ENCODE assay signal across 12 cellular contexts in the genomic region with DNA sequence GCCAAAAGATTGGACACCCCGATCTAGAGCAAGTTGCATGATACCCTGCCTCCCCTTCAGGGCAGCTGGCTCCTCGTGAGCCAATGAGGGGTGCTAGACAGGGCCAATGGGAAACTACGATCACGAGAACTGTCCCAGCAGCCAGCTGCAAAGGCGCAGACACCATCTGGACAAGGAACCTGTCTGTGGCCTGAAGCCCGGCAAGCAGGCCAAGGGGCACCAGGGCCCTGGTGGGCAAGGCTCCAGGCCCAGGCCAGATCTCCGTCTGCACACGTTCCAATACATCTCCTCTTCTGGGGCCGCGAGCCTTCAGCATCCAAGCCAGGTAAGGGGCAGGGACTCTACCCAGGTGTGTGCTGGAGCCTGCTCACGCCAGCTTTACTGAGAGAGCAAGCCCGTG. TPM values are rescaled to one million over a fixed set of nuclear protein-coding genes. Genes with fewer than 3 reads are reported as not detected.
DNase-seq lines count a peak whose midpoint lies in the region; ATAC-seq and TF ChIP-seq lines count a peak whose summit lies in the region.
"Had no signal": no experiment of that assay in that cellular context is flagged by ENCODE, and none has a peak within 500 bp of the region (broad histone marks: within the 10 kb centered on the region; RNA-seq: fewer than 3 reads in every experiment).

No MANE protein-coding gene starts in this region.

- TF ChIP-seq CTCF in MCF 10A (IDR thresholded peaks at IDR 0.05; ENCODE audit: unreplicated experiment) = no peak
- TF ChIP-seq CTCF in mammary epithelial cell (conservative IDR thresholded peaks at IDR 0.05 in 1 of 2, IDR thresholded peaks at IDR 0.05 in 1 of 2; ENCODE audit: extremely low read depth in 1 of 2, insufficient read depth in 1 of 2, low read depth in 1 of 2, low read length in 2 of 2) = no peak
- no peak for TF ChIP-seq CTCF in endodermal cell (conservative IDR thresholded peaks at IDR 0.05)
- TF ChIP-seq CTCF in osteocyte (IDR thresholded peaks at IDR 0.05) = no peak
- TF ChIP-seq CTCF in uterus (IDR thresholded peaks at IDR 0.05) = no peak

- H3K27me3 ChIP-seq in mammary epithelial cell (ENCODE audit: insufficient read depth, low read length) (no peaks in the 10 kb centered on the region), endodermal cell (ENCODE audit: control insufficient read depth, insufficient read depth, low read length, poor library complexity, severe bottlenecking) (no peaks in the 10 kb centered on the region), uterus (no peaks in the 10 kb centered on the region)
- H3K27me3 ChIP-seq: BE2C had no signal

- DNase-seq in MCF 10A (ENCODE audit: unreplicated experiment) (no peak), mammary epithelial cell (no peak), endodermal cell (no peak), osteocyte (ENCODE audit: extremely low spot score, unreplicated experiment) (no peak), uterus (no peak), epidermal melanocyte (ENCODE audit: insufficient read length, low spot score) (no peak), SKM-1 (lab: John Stamatoyannopoulos, UW; ENCODE audit: unreplicated experiment) (no peak)
- DNase-seq: BE2C, islet precursor cell, NCI-H69 had no signal

- H2AFZ ChIP-seq in mammary epithelial cell (ENCODE audit: low read depth, low read length) = no peak overlapping the region

- H3K27ac Mint-ChIP-seq in MCF 10A (ENCODE audit: low read depth, unreplicated experiment) = peak overlapping the region; percentile 74
- H3K27ac Mint-ChIP-seq in endodermal cell = peak overlapping the region; percentile 63
- peak overlapping the region; percentile 31 for H3K27ac Mint-ChIP-seq in osteocyte (ENCODE audit: unreplicated experiment)

- H3K4me1 Mint-ChIP-seq in MCF 10A (ENCODE audit: insufficient read depth, unreplicated experiment) (peaks cover 35% of the 10 kb centered on the region), endodermal cell (peaks cover 7% of the 10 kb centered on the region), osteocyte (ENCODE audit: unreplicated experiment) (peaks cover 22% of the 10 kb centered on the region)

- 74% methylated on average over 12 of the region's 12 CpGs for WGBS in mammary epithelial cell (ENCODE audit: low coverage, missing lambda C conversion rate)
- 92 to 95% methylated on average over 7 to 12 of the region's 12 CpGs for WGBS in endodermal cell (ENCODE audit: insufficient coverage in 1 of 2, insufficient read length in 1 of 2), 2 experiments

- H3K9me3 Mint-ChIP-seq in MCF 10A (ENCODE audit: unreplicated experiment) (no peaks in the 10 kb centered on the region), endodermal cell (no peaks in the 10 kb centered on the region), osteocyte (ENCODE audit: unreplicated experiment) (no peaks in the 10 kb centered on the region)

- POLR2A ChIA-PET in MCF 10A (lab: Yijun Ruan, JAX) = interaction anchor here (1.1 to 3.7 kb wide), 6 partner anchors 11 to 66 kb away, joined by 3 to 13 read pairs (median 4); partner anchors contain the start of genes MED26 and TMEM38A

- H3K36me3 ChIP-seq in mammary epithelial cell (ENCODE audit: insufficient read depth, low read length) (no peaks in the 10 kb centered on the region), endodermal cell (ENCODE audit: control insufficient read depth, insufficient read depth, low read length) (peaks cover 5% of the 10 kb centered on the region), uterus (no peaks in the 10 kb centered on the region)
- H3K36me3 ChIP-seq: BE2C, HAP-1 had no signal

- H3K4me3 Mint-ChIP-seq in MCF 10A (ENCODE audit: unreplicated experiment) (peak overlapping the region; percentile 1), endodermal cell (no peak overlapping the region), osteocyte (ENCODE audit: unreplicated experiment) (no peak overlapping the region)

- CTCF ChIA-PET in MCF 10A (lab: Yijun Ruan, JAX) = interaction anchor here (0.7 to 1.3 kb wide), 2 partner anchors 23 to 330 kb away, joined by 3 to 5 read pairs; no protein-coding TSS in a partner anchor
- CTCF ChIA-PET in mammary epithelial cell (lab: Charles Lee; ENCODE audit: low non-redundant PET) = interaction anchor here (0.6 kb wide), 1 partner anchor 20 kb away, joined by 4 read pairs; no protein-coding TSS in a partner anchor

- H3K27me3 Mint-ChIP-seq in MCF 10A (ENCODE audit: insufficient read depth, unreplicated experiment) (no peaks in the 10 kb centered on the region), endodermal cell (ENCODE audit: insufficient read depth) (no peaks in the 10 kb centered on the region), osteocyte (ENCODE audit: unreplicated experiment) (no peaks in the 10 kb centered on the region)

- H3K79me2 ChIP-seq in mammary epithelial cell (ENCODE audit: insufficient read depth, low read length) = peaks cover 99% of the 10 kb centered on the region

- intact Hi-C loops in MCF 10A (cut with micrococcal nuclease) = no loop called here
- intact Hi-C loops in mammary epithelial cell (cut with micrococcal nuclease) = no loop called here
- intact Hi-C loops in uterus (cut with DNase I; ENCODE audit: low total_unique reads) = no loop called here

- H3K27ac ChIP-seq in mammary epithelial cell (ENCODE audit: insufficient read depth, low read depth, low read length) (no peak overlapping the region), endodermal cell (ENCODE audit: low read depth, low read length) (no peak overlapping the region), uterus (peak overlapping the region; percentile 88 to 96)

- H3K36me3 Mint-ChIP-seq in MCF 10A (ENCODE audit: insufficient read depth, unreplicated experiment) (peaks cover 13% of the 10 kb centered on the region), endodermal cell (ENCODE audit: low read depth) (no peaks in the 10 kb centered on the region), osteocyte (ENCODE audit: unreplicated experiment) (no peaks in the 10 kb centered on the region)

- H3K4me1 ChIP-seq in mammary epithelial cell (ENCODE audit: insufficient read depth, low read length) (peaks cover 18% of the 10 kb centered on the region), endodermal cell (ENCODE audit: control insufficient read depth, insufficient read depth, low read length) (no peaks in the 10 kb centered on the region), uterus (peaks cover 16 to 18% of the 10 kb centered on the region in 2 donors)

- H3K9ac ChIP-seq in mammary epithelial cell (ENCODE audit: insufficient read depth, low read length) = no peak overlapping the region
- no peak overlapping the region for H3K9ac ChIP-seq in endodermal cell (ENCODE audit: extremely low read depth, low read length, poor library complexity, severe bottlenecking)

- ATAC-seq in GM21723 (IDR thresholded peaks at IDR 0.05; ENCODE audit: unreplicated experiment) = no peak

- in situ Hi-C loops in mammary epithelial cell (cut with MboI; ENCODE audit: low sequenced_read_pairs in 2 of 2) = no loop called here

- H3K4me2 ChIP-seq in mammary epithelial cell (ENCODE audit: insufficient read depth, low read depth, low read length) = no peak overlapping the region

- no peak for TF ChIP-seq POLR2A in uterus (IDR thresholded peaks at IDR 0.05)

- dilution Hi-C loops in mammary epithelial cell (cut with HindIII; ENCODE audit: low sequenced_read_pairs) = no loop called here

- BruUV-seq in MCF 10A (replicated peaks; lab: Mats Ljungman, UMichigan) (no TSS peak), mammary epithelial cell (replicated peaks; lab: Mats Ljungman, UMichigan) (no TSS peak)

- H3K4me3 ChIP-seq in mammary epithelial cell (replicated peaks in 1 of 3; ENCODE audit: insufficient read depth in 1 of 3, low read depth in 2 of 3, low read length in 3 of 3) (no peak overlapping the region), endodermal cell (ENCODE audit: low read length) (no peak overlapping the region), uterus (no peak overlapping the region)
- H3K4me3 ChIP-seq: HAP-1 had no signal

- peaks cover 6% of the 10 kb centered on the region for H4K20me1 ChIP-seq in mammary epithelial cell (ENCODE audit: insufficient read depth, low read length)

- no peaks in the 10 kb centered on the region for H3K9me3 ChIP-seq in mammary epithelial cell (replicated peaks; ENCODE audit: insufficient read depth, low read length)
- no peaks in the 10 kb centered on the region for H3K9me3 ChIP-seq in endodermal cell (ENCODE audit: control insufficient read depth, low read length)
- H3K9me3 ChIP-seq in uterus = no peaks in the 10 kb centered on the region
- H3K9me3 ChIP-seq: BE2C, HAP-1 had no signal

RNA-seq across cellular contexts. Expression of gene MED26, which starts 20.2 kb away (rescaled TPM):
- total RNA-seq in MCF 10A (2022) (11.1 and 12.9 TPM in 2 replicates), mammary epithelial cell (10 to 100 TPM in 1 of 2 donors, 1 to 10 TPM in 1; 8.8 to 10.9 TPM), endodermal cell (10 to 100 TPM; 10.8 to 11.8 TPM), osteocyte (9.5 and 15.4 TPM in 2 replicates), uterus (10 to 100 TPM in 1 of 4 donors, 1 to 10 TPM in 3; 1.5 to 13.5 (median 3.6) TPM)
- polyA plus RNA-seq in mammary epithelial cell = 6.4 TPM
- polyA minus RNA-seq in mammary epithelial cell = 4.6 TPM
- polyA plus RNA-seq in endodermal cell (2013, experiment 1 of 2) = 6.3 TPM
- 7.2 TPM for polyA plus RNA-seq in endodermal cell (2013, experiment 2 of 2)

RNA-seq across cellular contexts. Expression of gene SLC35E1, which starts 35.6 kb away (rescaled TPM):
- total RNA-seq in MCF 10A (2022) (62.2 and 62.6 TPM in 2 replicates), mammary epithelial cell (10 to 100 TPM; 50.8 to 67.2 TPM), endodermal cell (10 to 100 TPM; 26.6 to 30.6 TPM), osteocyte (49.8 and 55.5 TPM in 2 replicates), uterus (10 to 100 TPM; 10.2 to 39.8 (median 19.8) TPM)
- 48.6 TPM for polyA plus RNA-seq in mammary epithelial cell
- polyA minus RNA-seq in mammary epithelial cell = 87.8 TPM
- polyA plus RNA-seq in endodermal cell (2013, experiment 1 of 2) = 24.8 TPM
- polyA plus RNA-seq in endodermal cell (2013, experiment 2 of 2) = 25.5 TPM

RNA-seq across cellular contexts. Expression of gene SMIM7, which starts 52.1 kb away (rescaled TPM):
- total RNA-seq in MCF 10A (2022) (69.3 and 81.8 TPM in 2 replicates), mammary epithelial cell (10 to 100 TPM; 44.5 to 56.3 TPM), endodermal cell (10 to 100 TPM; 57.6 to 91.4 TPM), osteocyte (60.5 and 63.8 TPM in 2 replicates), uterus (100 to 1,000 TPM in 1 of 4 donors, 10 to 100 TPM in 3; 26.6 to 144 (median 85.0) TPM)
- polyA plus RNA-seq in mammary epithelial cell = 55.8 TPM
- 48.3 TPM for polyA minus RNA-seq in mammary epithelial cell
- 72.8 TPM for polyA plus RNA-seq in endodermal cell (2013, experiment 1 of 2)
- polyA plus RNA-seq in endodermal cell (2013, experiment 2 of 2) = 68.6 TPM

RNA-seq across cellular contexts. Expression of gene TMEM38A, which starts 53.1 kb away (rescaled TPM):
- total RNA-seq in MCF 10A (2022) (2.1 and 4.5 TPM in 2 replicates), mammary epithelial cell (1 to 10 TPM; 3.5 to 6.3 TPM), endodermal cell (1 to 10 TPM; 5.1 to 6.8 TPM), osteocyte (6.2 and 6.3 TPM in 2 replicates), uterus (1 to 10 TPM in 2 of 4 donors, not detected in 2; 3.5 to 5.0 TPM)
- polyA plus RNA-seq in mammary epithelial cell = 4.1 TPM
- polyA minus RNA-seq in mammary epithelial cell = 5.0 TPM
- polyA plus RNA-seq in endodermal cell (2013, experiment 1 of 2) = 2.9 TPM
- polyA plus RNA-seq in endodermal cell (2013, experiment 2 of 2) = 2.2 TPM

Comparison
In these comparisons a context has a peak if more than half of its experiments do, and no peak if none do; other contexts are left out.
1. H3K27ac ChIP-seq: peak in uterus (2 of 2); none in mammary epithelial cell (single experiment) and endodermal cell (single experiment).
2. Peak in every context shown above with its lines, with median percentiles within 50 percentile points of each other: H3K27ac Mint-ChIP-seq.